Comparison of ENCODE assay signal across 8 cellular contexts in the genomic region with DNA sequence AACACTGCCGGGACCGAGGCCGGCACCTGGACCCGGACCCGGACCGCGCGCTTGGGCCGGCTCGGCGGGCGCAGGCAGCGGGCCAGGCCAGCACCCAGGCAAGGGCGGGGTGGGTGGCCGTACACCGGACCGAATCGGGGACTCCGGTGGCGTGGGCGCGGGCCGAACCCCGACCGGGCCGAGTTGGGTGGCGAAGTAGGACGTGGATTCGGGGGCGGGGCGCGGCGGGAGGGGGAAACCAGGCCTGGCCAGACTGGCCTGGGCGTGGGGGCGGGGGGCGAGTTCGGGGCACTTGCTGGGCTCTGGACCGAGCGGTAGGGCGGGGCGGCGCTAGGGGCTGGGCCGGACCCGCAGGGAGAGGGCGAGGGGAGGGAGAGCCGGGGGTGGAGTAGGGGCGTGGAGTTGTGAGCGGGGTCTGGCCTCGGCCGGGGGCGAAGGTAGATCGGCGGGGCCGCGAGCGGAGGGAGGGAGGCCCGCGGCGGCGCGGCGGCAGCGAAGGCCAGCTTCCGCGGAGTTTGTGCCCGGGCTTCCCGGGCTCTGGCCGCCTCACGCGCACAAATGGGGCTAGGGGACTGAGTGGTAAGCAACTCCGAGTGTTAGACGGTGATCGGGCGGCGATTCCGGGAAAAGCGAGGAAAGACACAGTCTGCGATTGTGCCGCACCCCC. TPM values are rescaled to one million over a fixed set of nuclear protein-coding genes. Genes with fewer than 3 reads are reported as not detected.
DNase-seq lines count a peak whose midpoint lies in the region; ATAC-seq and TF ChIP-seq lines count a peak whose summit lies in the region.

No MANE protein-coding gene starts in this region.

- CTCF ChIA-PET in WTC11 (lab: Charles Lee), result no interaction called here

- no peak overlapping the region for H3K4me3 ChIP-seq in prostate gland

- no peaks in the 10 kb centered on the region for H3K27me3 ChIP-seq in prostate gland (replicated peaks; ENCODE audit: insufficient read depth)

- intact Hi-C loops in prostate gland (cut with DNase I), result loop anchor here (5.0 to 10.0 kb wide), 2 partner anchors 48 to 74 kb away; no protein-coding TSS in a partner anchor

- no peaks in the 10 kb centered on the region for H3K4me1 ChIP-seq in prostate gland (replicated peaks)

- peak; percentile 29 for ATAC-seq in WTC11

- WGBS in prostate gland, result 3% methylated on average over 30 of the region's 79 CpGs

- H3K4me3 Mint-ChIP-seq in WTC11, result no peak overlapping the region; the same call in 1 of the 2 replicates

- peak; percentile 53 for TF ChIP-seq POLR2A in prostate gland (IDR thresholded peaks at IDR 0.05)

- peaks cover 12% of the 10 kb centered on the region for H3K4me1 Mint-ChIP-seq in WTC11

- peaks cover 59% of the 10 kb centered on the region for H3K27me3 Mint-ChIP-seq in WTC11 (ENCODE audit: low read depth)

- H3K36me3 ChIP-seq in prostate gland, result no peaks in the 10 kb centered on the region

- TF ChIP-seq CTCF in WTC11 (IDR thresholded peaks at IDR 0.05), result no peak
- TF ChIP-seq CTCF in prostate gland (IDR thresholded peaks at IDR 0.05), result no peak

- peak overlapping the region; percentile 66 to 78 for H3K27ac ChIP-seq in prostate gland

- POLR2A ChIA-PET in WTC11 (lab: Charles Lee), result interaction anchor here (0.6 to 0.7 kb wide), 3 partner anchors 50 to 358 kb away, joined by 3 to 8 read pairs (median 3); no protein-coding TSS in a partner anchor

- no peak overlapping the region for H3K27ac Mint-ChIP-seq in WTC11

- H3K36me3 Mint-ChIP-seq in WTC11, result no peaks in the 10 kb centered on the region

- DNase-seq in activated T-cell treated with anti-CD3 and anti-CD28 coated beads, Interleukin-2, amount 50 U/mL, for 1 hour, result peak; percentile 29
- DNase-seq in activated T-cell treated with anti-CD3 and anti-CD28 coated beads for 4 hours, result no peak
- DNase-seq in WTC11 (ENCODE audit: low spot score), result peak; percentile 57
- peak; percentile 14 for DNase-seq in germinal center (ENCODE audit: low spot score)
- DNase-seq in prostate gland (ENCODE audit: low spot score), result no peak
- no peak for DNase-seq in medulla oblongata (ENCODE audit: extremely low spot score)
- no peak for DNase-seq in mucosa of gallbladder (ENCODE audit: low spot score)
- no peak for DNase-seq in SIG-M5 treated with dmso at 0.1 percent for 504 hours (lab: John Stamatoyannopoulos, UW; ENCODE audit: unreplicated experiment)

- H3K9me3 Mint-ChIP-seq in WTC11, result no peaks in the 10 kb centered on the region

- H3K9me3 ChIP-seq in prostate gland, result no peaks in the 10 kb centered on the region

TF ChIP-seq in WTC11, 78 proteins besides CTCF, POLR2A, EP300 and RAD21:
- no peak for TF ChIP-seq TEAD4 (CRISPR knock-in tag; IDR thresholded peaks at IDR 0.05)
- no peak for TF ChIP-seq KAT7 (CRISPR knock-in tag; IDR thresholded peaks at IDR 0.05; ENCODE audit: borderline replicate concordance)
- TF ChIP-seq, protein P1, sequence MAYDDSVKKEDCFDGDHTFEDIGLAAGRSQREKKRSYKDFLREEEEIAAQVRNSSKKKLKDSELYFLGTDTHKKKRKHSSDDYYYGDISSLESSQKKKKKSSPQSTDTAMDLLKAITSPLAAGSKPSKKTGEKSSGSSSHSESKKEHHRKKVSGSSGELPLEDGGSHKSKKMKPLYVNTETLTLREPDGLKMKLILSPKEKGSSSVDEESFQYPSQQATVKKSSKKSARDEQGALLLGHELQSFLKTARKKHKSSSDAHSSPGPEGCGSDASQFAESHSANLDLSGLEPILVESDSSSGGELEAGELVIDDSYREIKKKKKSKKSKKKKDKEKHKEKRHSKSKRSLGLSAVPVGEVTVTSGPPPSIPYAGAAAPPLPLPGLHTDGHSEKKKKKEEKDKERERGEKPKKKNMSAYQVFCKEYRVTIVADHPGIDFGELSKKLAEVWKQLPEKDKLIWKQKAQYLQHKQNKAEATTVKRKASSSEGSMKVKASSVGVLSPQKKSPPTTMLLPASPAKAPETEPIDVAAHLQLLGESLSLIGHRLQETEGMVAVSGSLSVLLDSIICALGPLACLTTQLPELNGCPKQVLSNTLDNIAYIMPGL (CRISPR knock-in tag; IDR thresholded peaks at IDR 0.05), result no peak
- TF ChIP-seq ZNF232 (CRISPR knock-in tag; IDR thresholded peaks at IDR 0.05), result no peak
- TF ChIP-seq, protein P2, sequence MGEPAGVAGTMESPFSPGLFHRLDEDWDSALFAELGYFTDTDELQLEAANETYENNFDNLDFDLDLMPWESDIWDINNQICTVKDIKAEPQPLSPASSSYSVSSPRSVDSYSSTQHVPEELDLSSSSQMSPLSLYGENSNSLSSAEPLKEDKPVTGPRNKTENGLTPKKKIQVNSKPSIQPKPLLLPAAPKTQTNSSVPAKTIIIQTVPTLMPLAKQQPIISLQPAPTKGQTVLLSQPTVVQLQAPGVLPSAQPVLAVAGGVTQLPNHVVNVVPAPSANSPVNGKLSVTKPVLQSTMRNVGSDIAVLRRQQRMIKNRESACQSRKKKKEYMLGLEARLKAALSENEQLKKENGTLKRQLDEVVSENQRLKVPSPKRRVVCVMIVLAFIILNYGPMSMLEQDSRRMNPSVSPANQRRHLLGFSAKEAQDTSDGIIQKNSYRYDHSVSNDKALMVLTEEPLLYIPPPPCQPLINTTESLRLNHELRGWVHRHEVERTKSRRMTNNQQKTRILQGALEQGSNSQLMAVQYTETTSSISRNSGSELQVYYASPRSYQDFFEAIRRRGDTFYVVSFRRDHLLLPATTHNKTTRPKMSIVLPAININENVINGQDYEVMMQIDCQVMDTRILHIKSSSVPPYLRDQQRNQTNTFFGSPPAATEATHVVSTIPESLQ (CRISPR knock-in tag; IDR thresholded peaks at IDR 0.05), result no peak
- TF ChIP-seq, protein P3, sequence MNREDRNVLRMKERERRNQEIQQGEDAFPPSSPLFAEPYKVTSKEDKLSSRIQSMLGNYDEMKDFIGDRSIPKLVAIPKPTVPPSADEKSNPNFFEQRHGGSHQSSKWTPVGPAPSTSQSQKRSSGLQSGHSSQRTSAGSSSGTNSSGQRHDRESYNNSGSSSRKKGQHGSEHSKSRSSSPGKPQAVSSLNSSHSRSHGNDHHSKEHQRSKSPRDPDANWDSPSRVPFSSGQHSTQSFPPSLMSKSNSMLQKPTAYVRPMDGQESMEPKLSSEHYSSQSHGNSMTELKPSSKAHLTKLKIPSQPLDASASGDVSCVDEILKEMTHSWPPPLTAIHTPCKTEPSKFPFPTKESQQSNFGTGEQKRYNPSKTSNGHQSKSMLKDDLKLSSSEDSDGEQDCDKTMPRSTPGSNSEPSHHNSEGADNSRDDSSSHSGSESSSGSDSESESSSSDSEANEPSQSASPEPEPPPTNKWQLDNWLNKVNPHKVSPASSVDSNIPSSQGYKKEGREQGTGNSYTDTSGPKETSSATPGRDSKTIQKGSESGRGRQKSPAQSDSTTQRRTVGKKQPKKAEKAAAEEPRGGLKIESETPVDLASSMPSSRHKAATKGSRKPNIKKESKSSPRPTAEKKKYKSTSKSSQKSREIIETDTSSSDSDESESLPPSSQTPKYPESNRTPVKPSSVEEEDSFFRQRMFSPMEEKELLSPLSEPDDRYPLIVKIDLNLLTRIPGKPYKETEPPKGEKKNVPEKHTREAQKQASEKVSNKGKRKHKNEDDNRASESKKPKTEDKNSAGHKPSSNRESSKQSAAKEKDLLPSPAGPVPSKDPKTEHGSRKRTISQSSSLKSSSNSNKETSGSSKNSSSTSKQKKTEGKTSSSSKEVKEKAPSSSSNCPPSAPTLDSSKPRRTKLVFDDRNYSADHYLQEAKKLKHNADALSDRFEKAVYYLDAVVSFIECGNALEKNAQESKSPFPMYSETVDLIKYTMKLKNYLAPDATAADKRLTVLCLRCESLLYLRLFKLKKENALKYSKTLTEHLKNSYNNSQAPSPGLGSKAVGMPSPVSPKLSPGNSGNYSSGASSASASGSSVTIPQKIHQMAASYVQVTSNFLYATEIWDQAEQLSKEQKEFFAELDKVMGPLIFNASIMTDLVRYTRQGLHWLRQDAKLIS (CRISPR knock-in tag; IDR thresholded peaks at IDR 0.05; ENCODE audit: borderline replicate concordance), result no peak
- TF ChIP-seq, protein P4, sequence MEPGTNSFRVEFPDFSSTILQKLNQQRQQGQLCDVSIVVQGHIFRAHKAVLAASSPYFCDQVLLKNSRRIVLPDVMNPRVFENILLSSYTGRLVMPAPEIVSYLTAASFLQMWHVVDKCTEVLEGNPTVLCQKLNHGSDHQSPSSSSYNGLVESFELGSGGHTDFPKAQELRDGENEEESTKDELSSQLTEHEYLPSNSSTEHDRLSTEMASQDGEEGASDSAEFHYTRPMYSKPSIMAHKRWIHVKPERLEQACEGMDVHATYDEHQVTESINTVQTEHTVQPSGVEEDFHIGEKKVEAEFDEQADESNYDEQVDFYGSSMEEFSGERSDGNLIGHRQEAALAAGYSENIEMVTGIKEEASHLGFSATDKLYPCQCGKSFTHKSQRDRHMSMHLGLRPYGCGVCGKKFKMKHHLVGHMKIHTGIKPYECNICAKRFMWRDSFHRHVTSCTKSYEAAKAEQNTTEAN (CRISPR knock-in tag; IDR thresholded peaks at IDR 0.05), result no peak
- TF ChIP-seq ZNF219 (CRISPR knock-in tag; IDR thresholded peaks at IDR 0.05; ENCODE audit: borderline replicate concordance), result no peak
- TF ChIP-seq, protein P5, sequence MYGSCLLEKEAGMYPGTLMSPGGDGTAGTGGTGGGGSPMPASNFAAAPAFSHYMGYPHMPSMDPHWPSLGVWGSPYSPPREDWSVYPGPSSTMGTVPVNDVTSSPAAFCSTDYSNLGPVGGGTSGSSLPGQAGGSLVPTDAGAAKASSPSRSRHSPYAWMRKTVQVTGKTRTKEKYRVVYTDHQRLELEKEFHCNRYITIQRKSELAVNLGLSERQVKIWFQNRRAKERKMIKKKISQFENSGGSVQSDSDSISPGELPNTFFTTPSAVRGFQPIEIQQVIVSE (CRISPR knock-in tag; IDR thresholded peaks at IDR 0.05; ENCODE audit: borderline replicate concordance), result no peak
- TF ChIP-seq TCF7 (CRISPR knock-in tag; IDR thresholded peaks at IDR 0.05; ENCODE audit: low read depth), result no peak
- no peak for TF ChIP-seq NFE2L1 (CRISPR knock-in tag; IDR thresholded peaks at IDR 0.05)
- no peak for TF ChIP-seq FOXP1 (CRISPR knock-in tag; IDR thresholded peaks at IDR 0.05; ENCODE audit: borderline replicate concordance)
- TF ChIP-seq ZBTB21 (CRISPR knock-in tag; IDR thresholded peaks at IDR 0.05; ENCODE audit: borderline replicate concordance), result no peak
- TF ChIP-seq CREM (CRISPR knock-in tag; IDR thresholded peaks at IDR 0.05), result no peak
- no peak for TF ChIP-seq ZNF138 (CRISPR knock-in tag; conservative IDR thresholded peaks at IDR 0.05)
- no peak for TF ChIP-seq FOXJ3 (CRISPR knock-in tag; IDR thresholded peaks at IDR 0.05; ENCODE audit: borderline replicate concordance)
- TF ChIP-seq, protein P6, sequence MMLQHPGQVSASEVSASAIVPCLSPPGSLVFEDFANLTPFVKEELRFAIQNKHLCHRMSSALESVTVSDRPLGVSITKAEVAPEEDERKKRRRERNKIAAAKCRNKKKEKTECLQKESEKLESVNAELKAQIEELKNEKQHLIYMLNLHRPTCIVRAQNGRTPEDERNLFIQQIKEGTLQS (CRISPR knock-in tag; conservative IDR thresholded peaks at IDR 0.05), result no peak
- TF ChIP-seq HMGA2 (CRISPR knock-in tag; IDR thresholded peaks at IDR 0.05), result no peak
- TF ChIP-seq TEAD1 (CRISPR knock-in tag; IDR thresholded peaks at IDR 0.05), result no peak

RNA-seq across cellular contexts. Expression of a gene that starts 1.8 kb away (rescaled TPM):
- total RNA-seq in WTC11 (2021) (9.3 to 12.0 TPM (median 9.6 TPM) in 3 replicates), prostate gland (10 to 100 TPM in 1 of 2 donors, 1 to 10 TPM in 1; 4.4 to 25.2 TPM), mucosa of gallbladder (12.4 TPM)

Comparison
In these comparisons a context has a peak if more than half of its experiments do, and no peak if none do; other contexts are left out.
1. DNase-seq: peak in activated T-cell treated with anti-CD3 and anti-CD28 coated beads, Interleukin-2, amount 50 U/mL, for 1 hour (single experiment), WTC11 (single experiment) and germinal center (single experiment); none in activated T-cell treated with anti-CD3 and anti-CD28 coated beads for 4 hours (single experiment), prostate gland (single experiment), medulla oblongata (single experiment), mucosa of gallbladder (single experiment) and SIG-M5 treated with dmso at 0.1 percent for 504 hours (single experiment).